Comparison of ENCODE assay signal across 8 cellular contexts in the genomic region with DNA sequence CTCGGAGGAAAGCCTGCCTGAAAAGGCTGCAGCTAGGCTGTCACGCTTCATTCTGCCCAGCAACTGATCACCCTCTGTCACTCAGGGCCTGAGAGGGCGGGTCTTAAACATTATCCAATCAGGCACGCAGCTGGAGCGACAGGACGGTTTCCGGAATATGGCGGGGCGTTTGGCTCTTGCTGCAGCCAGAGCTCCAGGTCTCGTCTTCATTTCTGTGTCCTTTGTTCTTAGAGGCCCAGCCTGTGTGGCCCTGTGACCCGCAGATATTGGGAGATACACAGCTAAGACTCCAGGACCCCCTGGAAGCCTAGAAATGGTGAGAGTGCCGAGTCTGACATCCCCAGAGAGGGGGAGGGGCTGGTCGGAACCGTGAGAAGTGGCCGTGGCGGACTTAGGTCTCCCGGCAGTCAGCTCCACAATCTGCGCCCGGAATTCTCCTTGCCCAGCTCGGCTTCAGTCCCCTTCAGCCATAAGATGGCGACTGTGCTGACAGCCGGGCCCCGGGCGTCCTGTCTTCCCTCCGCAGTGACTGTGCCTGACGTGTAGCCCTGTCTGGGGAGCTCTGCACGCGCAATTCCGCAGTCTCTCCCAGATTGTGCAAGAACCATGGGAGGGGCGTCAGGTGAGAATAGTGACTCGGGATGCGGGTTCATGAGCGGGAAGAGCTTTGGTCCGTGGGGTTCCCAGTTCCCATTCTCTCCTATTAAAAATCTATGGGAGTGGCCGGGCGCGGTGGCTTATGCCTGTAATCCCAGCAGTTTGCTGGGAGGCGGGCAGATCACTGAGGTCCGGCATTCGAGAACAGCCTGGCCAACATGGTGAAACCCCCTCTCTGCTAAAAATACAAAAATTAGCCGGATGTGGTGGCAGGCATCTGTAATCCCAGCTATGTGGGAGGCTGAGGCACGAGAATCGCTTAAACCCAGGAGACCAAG. TPM values are rescaled to one million over a fixed set of nuclear protein-coding genes. Genes with fewer than 3 reads are reported as not detected.
DNase-seq lines count a peak whose midpoint lies in the region; TF ChIP-seq lines count a peak whose summit lies in the region.

A gene (plus strand): TSS at position 144 of the 935 bp plus-strand sequence. CDS start 170 bp downstream, at position 314.

- H3K4me3 ChIP-seq in H7 (ENCODE audit: insufficient read depth, low read depth, low read length) (peak within 1 kb of the TSS; percentile 74), MG63 (peak within 1 kb of the TSS; percentile 87), neural progenitor cell (peak within 1 kb of the TSS; percentile 98), stomach smooth muscle (ENCODE audit: low read length in 2 of 2) (peak within 1 kb of the TSS; percentile 95 to 98)

- H3K27ac Mint-ChIP-seq in neural progenitor cell: peak within 1 kb of the TSS; percentile 100

- peaks cover 13% of the 10 kb centered on the region for H3F3A ChIP-seq in neural progenitor cell (ENCODE audit: low read depth)

- H3K9me3 ChIP-seq in MG63: no peaks in the 10 kb centered on the region
- peaks cover 23% of the 10 kb centered on the region for H3K9me3 ChIP-seq in neural progenitor cell (ENCODE audit: low read depth)
- H3K9me3 ChIP-seq in stomach smooth muscle (ENCODE audit: control insufficient read depth in 2 of 2, low read length in 2 of 2): no peaks in the 10 kb centered on the region

- peaks cover 5% of the 10 kb centered on the region for H3K27me3 Mint-ChIP-seq in neural progenitor cell (ENCODE audit: insufficient read depth, low read depth)

- H3K36me3 Mint-ChIP-seq in neural progenitor cell: peaks cover 37% of the 10 kb centered on the region

- peak within 1 kb of the TSS; percentile 78 for H3K9ac ChIP-seq in neural progenitor cell
- H3K9ac ChIP-seq in stomach smooth muscle (ENCODE audit: low read length in 2 of 2): peak within 1 kb of the TSS; percentile 92

- H3K4me1 ChIP-seq in neural progenitor cell (peaks cover 4% of the 10 kb centered on the region), stomach smooth muscle (ENCODE audit: control insufficient read depth, insufficient read depth, low read length) (peaks cover 4% of the 10 kb centered on the region)

- H3K9me3 Mint-ChIP-seq in neural progenitor cell: peaks cover 49% of the 10 kb centered on the region

- no peaks in the 10 kb centered on the region for H3K36me3 ChIP-seq in H7 (replicated peaks; ENCODE audit: control insufficient read depth, insufficient read depth, low read length)
- H3K36me3 ChIP-seq in MG63: no peaks in the 10 kb centered on the region
- peaks cover 26% of the 10 kb centered on the region for H3K36me3 ChIP-seq in neural progenitor cell
- H3K36me3 ChIP-seq in stomach smooth muscle (ENCODE audit: control insufficient read depth in 2 of 2, insufficient read depth in 2 of 2, low read length in 2 of 2): no peaks in the 10 kb centered on the region

- no peaks in the 10 kb centered on the region for H3K27me3 ChIP-seq in H7 (ENCODE audit: control insufficient read depth, insufficient read depth, low read length)
- no peaks in the 10 kb centered on the region for H3K27me3 ChIP-seq in MG63
- H3K27me3 ChIP-seq in neural progenitor cell: no peaks in the 10 kb centered on the region
- H3K27me3 ChIP-seq in stomach smooth muscle (ENCODE audit: control insufficient read depth in 1 of 2, insufficient read depth in 2 of 2, low read length in 2 of 2): no peaks in the 10 kb centered on the region

- DNase-seq in ELR (ENCODE audit: low read depth): peak; percentile 95
- DNase-seq in H7: peak; percentile 93
- peak; percentile 88 for DNase-seq in MG63
- DNase-seq in SIG-M5 (lab: John Stamatoyannopoulos, UW): peak; percentile 46
- peak; percentile 44 to 80 (median 65) for DNase-seq in activated naive CD4-positive, alpha-beta T cell (lab: John Stamatoyannopoulos, UW)
- DNase-seq in foreskin melanocyte: peak; percentile 92
- DNase-seq in neural progenitor cell (ENCODE audit: low spot score): peak; percentile 97

- peak within 1 kb of the TSS; percentile 86 for H3K27ac ChIP-seq in neural progenitor cell
- peak within 1 kb of the TSS; percentile 90 for H3K27ac ChIP-seq in stomach smooth muscle (ENCODE audit: low read length)

- peak within 1 kb of the TSS; percentile 100 for H3K4me3 Mint-ChIP-seq in neural progenitor cell

- peaks cover 8% of the 10 kb centered on the region for H3K4me1 Mint-ChIP-seq in neural progenitor cell

- no peaks in the 10 kb centered on the region for H4K20me1 ChIP-seq in neural progenitor cell (ENCODE audit: low read depth)

- H3K79me2 ChIP-seq in neural progenitor cell (ENCODE audit: low read depth): peaks cover 45% of the 10 kb centered on the region

- peak within 1 kb of the TSS; percentile 82 for H3K4me2 ChIP-seq in neural progenitor cell

- TF ChIP-seq CTCF in neural progenitor cell (IDR thresholded peaks at IDR 0.05): no peak

- peak within 1 kb of the TSS; percentile 89 for H2AFZ ChIP-seq in neural progenitor cell (replicated peaks)

RNA-seq across cellular contexts. Expression of the gene that starts here (rescaled TPM):
- total RNA-seq in H7 (2014; rRNA removed; shearing (Covaris generic)): 4.8 and 5.4 TPM in 2 replicates
- 1.1 TPM in 2 replicates for total RNA-seq in MG63 (2014; rRNA removed; shearing (Covaris generic); ENCODE audit: low replicate concordance)
- 26.0 and 29.4 TPM in 2 replicates for total RNA-seq in neural progenitor cell (ENCODE audit: low replicate concordance)

Comparison
In these comparisons a context has a peak if more than half of its experiments do, and no peak if none do; other contexts are left out.
1. Peak in every context shown above with its lines: DNase-seq, H3K4me3 ChIP-seq and H3K27ac ChIP-seq.
2. DNase-seq: peak in every context shown above with its lines; median percentile 97 in neural progenitor cell; 95 in ELR; 93 in H7; 92 in foreskin melanocyte; 88 in MG63; 65 in activated naive CD4-positive, alpha-beta T cell; 46 in SIG-M5.